ENCODE assay signal across 2 cellular contexts in genomic region chr1:205294914-205295310, GRCh38.
TF ChIP-seq lines count a peak whose summit lies in the region.

No MANE protein-coding gene starts in this region.

TF ChIP-seq in IMR-90, 13 proteins besides CTCF, POLR2A, EP300 and RAD21:
- TF ChIP-seq MAZ (IDR thresholded peaks at IDR 0.05; ENCODE audit: borderline replicate concordance, low read depth, low read length) (no peak), CEBPB (IDR thresholded peaks at IDR 0.05; ENCODE audit: low read depth, low read length) (no peak), SMC3 (IDR thresholded peaks at IDR 0.05; ENCODE audit: low read depth, low read length) (no peak), FOS (IDR thresholded peaks at IDR 0.05; ENCODE audit: low read depth, low read length) (no peak), NFE2L2 (IDR thresholded peaks at IDR 0.05; ENCODE audit: low read depth, low read length) (no peak)

TF ChIP-seq in liver, 16 proteins besides CTCF, POLR2A, EP300 and RAD21:
- TF ChIP-seq MAX (IDR thresholded peaks at IDR 0.05) (no peak), HNF4G (IDR thresholded peaks at IDR 0.05) (no peak), GABPA (IDR thresholded peaks at IDR 0.05 in 1 of 2, conservative IDR thresholded peaks at IDR 0.05 in 1 of 2) (no peak)
